Comparison of ENCODE assay signal across 16 cellular contexts in the genomic region with DNA sequence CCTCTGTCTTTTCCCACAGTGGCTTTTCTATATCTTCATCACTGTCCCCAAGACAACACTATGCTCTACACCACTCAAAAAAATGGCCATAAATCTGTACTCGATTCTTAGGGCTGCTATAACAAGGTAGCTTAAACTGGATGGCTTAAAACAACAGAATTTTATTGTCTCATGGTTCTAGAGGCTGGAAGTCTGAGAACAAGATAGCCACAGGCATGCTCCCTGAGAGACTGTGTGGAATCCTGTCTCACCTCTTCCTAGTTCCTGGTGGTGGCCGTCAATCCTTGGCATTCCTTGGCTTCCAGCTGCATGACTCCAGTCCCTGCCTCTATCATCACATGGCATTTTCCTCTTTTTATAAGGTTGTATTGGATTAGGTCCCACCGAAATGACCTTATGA.
DNase-seq lines count a peak whose midpoint lies in the region; ATAC-seq, FAIRE-seq and TF ChIP-seq lines count a peak whose summit lies in the region.
"Had no signal": no experiment of that assay in that cellular context is flagged by ENCODE, and none has a peak within 500 bp of the region (broad histone marks: within the 10 kb centered on the region; RNA-seq: fewer than 3 reads in every experiment).

No MANE protein-coding gene starts in this region.

- H3K4me1 ChIP-seq in adipocyte (ENCODE audit: control insufficient read depth, insufficient read depth, low read length) = peaks cover 41% of the 10 kb centered on the region
- no peaks in the 10 kb centered on the region for H3K4me1 ChIP-seq in upper lobe of right lung
- no peaks in the 10 kb centered on the region for H3K4me1 ChIP-seq in HepG2 (ENCODE audit: insufficient read depth, low read length)
- H3K4me1 ChIP-seq in hepatocyte (ENCODE audit: insufficient read depth) = no peaks in the 10 kb centered on the region
- H3K4me1 ChIP-seq: parathyroid adenoma had no signal

- H3K4me3 Mint-ChIP-seq in osteocyte (ENCODE audit: unreplicated experiment) = no peak overlapping the region

- FAIRE-seq in HepG2 (lab: Jason Lieb, UNC) = no peak

- POLR2A ChIA-PET in HepG2 (lab: Yijun Ruan, JAX) = no interaction called here

- no peak overlapping the region for H3K27ac ChIP-seq in upper lobe of right lung
- no peak overlapping the region for H3K27ac ChIP-seq in HepG2 (ENCODE audit: extremely low read length, insufficient read depth, low read length)
- H3K27ac ChIP-seq in hepatocyte = no peak overlapping the region
- H3K27ac ChIP-seq: parathyroid adenoma, tibial nerve had no signal

- WGBS in HepG2 (ENCODE audit: low lambda C conversion rate) = 4% methylated on average over 3 of the region's 3 CpGs
- WGBS in hepatocyte (ENCODE audit: low lambda C conversion rate, missing lambda C conversion rate) = 71% methylated on average over 3 of the region's 3 CpGs

- no peaks in the 10 kb centered on the region for H3K79me2 ChIP-seq in HepG2 (ENCODE audit: insufficient read depth, low read length)
- no peaks in the 10 kb centered on the region for H3K79me2 ChIP-seq in hepatocyte
- H3K79me2 ChIP-seq: parathyroid adenoma had no signal

- TF ChIP-seq EP300 in HepG2 (IDR thresholded peaks at IDR 0.05; ENCODE audit: low read depth in 2 of 2, low read length in 2 of 2) = no peak
- TF ChIP-seq EP300 in HepG2 (CRISPR knock-in tag; IDR thresholded peaks at IDR 0.05; ENCODE audit: borderline replicate concordance) = no peak

- H3K9ac ChIP-seq in adipocyte (ENCODE audit: low read length) (no peak overlapping the region), HepG2 (ENCODE audit: insufficient read depth, low read depth, low read length) (no peak overlapping the region)
- H3K9ac ChIP-seq: parathyroid adenoma had no signal

- no peaks in the 10 kb centered on the region for H3K9me2 ChIP-seq in hepatocyte (replicated peaks; ENCODE audit: insufficient read depth)

- TF ChIP-seq RAD21 in HepG2 (CRISPR knock-in tag; IDR thresholded peaks at IDR 0.05) = no peak

- H4K20me1 ChIP-seq in HepG2 (ENCODE audit: insufficient read depth, low read length) (no peaks in the 10 kb centered on the region), hepatocyte (ENCODE audit: insufficient read depth, poor library complexity, severe bottlenecking) (no peaks in the 10 kb centered on the region)

- H3K9me3 ChIP-seq in adipocyte (ENCODE audit: control insufficient read depth, low read length) = no peaks in the 10 kb centered on the region
- H3K9me3 ChIP-seq in upper lobe of right lung = no peaks in the 10 kb centered on the region
- H3K9me3 ChIP-seq in HepG2 (ENCODE audit: low read length) = no peaks in the 10 kb centered on the region
- H3K9me3 ChIP-seq in hepatocyte (ENCODE audit: low read depth) = no peaks in the 10 kb centered on the region
- H3K9me3 ChIP-seq: tibial nerve had no signal

- TF ChIP-seq CTCF in upper lobe of right lung (IDR thresholded peaks at IDR 0.05) (no peak), HepG2 (CRISPR knock-in tag; IDR thresholded peaks at IDR 0.05) (no peak), hepatocyte (IDR thresholded peaks at IDR 0.05; ENCODE audit: poor library complexity) (no peak), osteocyte (IDR thresholded peaks at IDR 0.05) (no peak)

- TF ChIP-seq POLR2A in HepG2 (IDR thresholded peaks at IDR 0.05; ENCODE audit: insufficient read depth in 1 of 2, low read depth in 2 of 2, low read length in 2 of 2) = no peak

- no peaks in the 10 kb centered on the region for H3K27me3 Mint-ChIP-seq in osteocyte (ENCODE audit: unreplicated experiment)

- H3K27me3 ChIP-seq in adipocyte (replicated peaks; ENCODE audit: control insufficient read depth, insufficient read depth, low read length) = no peaks in the 10 kb centered on the region
- H3K27me3 ChIP-seq in upper lobe of right lung = no peaks in the 10 kb centered on the region
- no peaks in the 10 kb centered on the region; a peak in 1 of 5 replicates for H3K27me3 ChIP-seq in HepG2 (ENCODE audit: control insufficient read depth in 1 of 2, insufficient read depth in 2 of 2, low read length in 2 of 2)
- no peaks in the 10 kb centered on the region for H3K27me3 ChIP-seq in hepatocyte
- H3K27me3 ChIP-seq: tibial nerve had no signal

- intact Hi-C loops in upper lobe of right lung (cut with DNase I) (loop anchor here (10.0 kb wide), 1 partner anchor 237 kb away; no protein-coding TSS in a partner anchor), HepG2 (cut with micrococcal nuclease; ENCODE audit: unreplicated experiment) (no loop called here)

- no peak overlapping the region for H3K4me2 ChIP-seq in HepG2 (ENCODE audit: low read depth, low read length)
- no peak overlapping the region for H3K4me2 ChIP-seq in hepatocyte

- H3K4me1 Mint-ChIP-seq in osteocyte (ENCODE audit: unreplicated experiment) = peaks cover 13% of the 10 kb centered on the region

- ATAC-seq in upper lobe of right lung (no peak), HepG2 (no peak)

- H3K36me3 ChIP-seq in adipocyte (ENCODE audit: control insufficient read depth, insufficient read depth, low read length, severe bottlenecking) (no peaks in the 10 kb centered on the region), upper lobe of right lung (no peaks in the 10 kb centered on the region), HepG2 (replicated peaks in 1 of 2; ENCODE audit: control insufficient read depth in 1 of 2, insufficient read depth in 2 of 2, low read length in 2 of 2) (no peaks in the 10 kb centered on the region), hepatocyte (replicated peaks; ENCODE audit: insufficient read depth, low read depth) (no peaks in the 10 kb centered on the region)
- H3K36me3 ChIP-seq: tibial nerve had no signal

- H2AFZ ChIP-seq in HepG2 (ENCODE audit: low read length) = no peak overlapping the region
- H2AFZ ChIP-seq in hepatocyte = no peak overlapping the region
- H2AFZ ChIP-seq: parathyroid adenoma had no signal

- no TSS peak for BruUV-seq in HepG2 (replicated peaks; lab: Mats Ljungman, UMichigan)

- H3K36me3 Mint-ChIP-seq in osteocyte (ENCODE audit: unreplicated experiment) = no peaks in the 10 kb centered on the region

- H3K27ac Mint-ChIP-seq in osteocyte (ENCODE audit: unreplicated experiment) = no peak overlapping the region

- in situ Hi-C loops in ACHN (cut with HindIII; ENCODE audit: low pct_ligation_motif_present, low pct_unique_long_range_greater_than_20kb, low sequenced_read_pairs) (no loop called here), HepG2 (cut with HindIII; ENCODE audit: extremely low pct_ligation_motif_present, low pct_unique_long_range_greater_than_20kb) (loop anchor here (5.0 kb wide), 1 partner anchor 210 kb away; no protein-coding TSS in a partner anchor)

- CTCF ChIA-PET in HepG2 (lab: Yijun Ruan, JAX; ENCODE audit: low intra/inter-chr PET ratio, low total read pairs) = no interaction called here

- DNase-seq in ACHN (peak; percentile 30), HCEC 1CT (peak; percentile 20), adipocyte (ENCODE audit: low read depth) (peak; percentile 45), kidney glomerular epithelial cell (lab: John Stamatoyannopoulos, UW) (peak; percentile 84), upper lobe of right lung (no peak), HepG2 (ENCODE audit: low spot score) (no peak), hepatocyte (ENCODE audit: low spot score) (no peak), osteocyte (ENCODE audit: extremely low spot score, unreplicated experiment) (no peak)
- DNase-seq: activated naive CD4-positive, alpha-beta T cell; DMS79 treated with DMSO at 0.1 percent for 48 hours; erythroblast; GOT3; midbrain; MV-4-11 had no signal

- no peaks in the 10 kb centered on the region for H3K9me3 Mint-ChIP-seq in osteocyte (ENCODE audit: unreplicated experiment)

- H3K4me3 ChIP-seq in adipocyte (ENCODE audit: low read length) = no peak overlapping the region
- no peak overlapping the region for H3K4me3 ChIP-seq in upper lobe of right lung
- no peak overlapping the region for H3K4me3 ChIP-seq in HepG2 (replicated peaks in 1 of 3; ENCODE audit: insufficient read depth in 1 of 3, low read depth in 2 of 3, low read length in 3 of 3)
- H3K4me3 ChIP-seq in hepatocyte = no peak overlapping the region
- H3K4me3 ChIP-seq: tibial nerve had no signal

TF ChIP-seq in HepG2, 621 proteins besides CTCF, POLR2A, EP300 and RAD21:
- TF ChIP-seq, protein P1, sequence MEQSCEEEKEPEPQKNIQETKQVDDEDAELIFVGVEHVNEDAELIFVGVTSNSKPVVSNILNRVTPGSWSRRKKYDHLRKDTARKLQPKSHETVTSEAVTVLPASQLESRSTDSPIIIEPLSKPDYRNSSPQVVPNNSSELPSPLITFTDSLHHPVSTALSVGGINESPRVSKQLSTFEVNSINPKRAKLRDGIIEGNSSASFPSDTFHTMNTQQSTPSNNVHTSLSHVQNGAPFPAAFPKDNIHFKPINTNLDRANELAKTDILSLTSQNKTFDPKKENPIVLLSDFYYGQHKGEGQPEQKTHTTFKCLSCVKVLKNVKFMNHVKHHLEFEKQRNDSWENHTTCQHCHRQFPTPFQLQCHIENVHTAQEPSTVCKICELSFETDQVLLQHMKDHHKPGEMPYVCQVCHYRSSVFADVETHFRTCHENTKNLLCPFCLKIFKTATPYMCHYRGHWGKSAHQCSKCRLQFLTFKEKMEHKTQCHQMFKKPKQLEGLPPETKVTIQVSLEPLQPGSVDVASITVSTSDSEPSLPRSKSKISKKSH (CRISPR knock-in tag; IDR thresholded peaks at IDR 0.05; ENCODE audit: borderline replicate concordance) = no peak
- TF ChIP-seq, protein P2, sequence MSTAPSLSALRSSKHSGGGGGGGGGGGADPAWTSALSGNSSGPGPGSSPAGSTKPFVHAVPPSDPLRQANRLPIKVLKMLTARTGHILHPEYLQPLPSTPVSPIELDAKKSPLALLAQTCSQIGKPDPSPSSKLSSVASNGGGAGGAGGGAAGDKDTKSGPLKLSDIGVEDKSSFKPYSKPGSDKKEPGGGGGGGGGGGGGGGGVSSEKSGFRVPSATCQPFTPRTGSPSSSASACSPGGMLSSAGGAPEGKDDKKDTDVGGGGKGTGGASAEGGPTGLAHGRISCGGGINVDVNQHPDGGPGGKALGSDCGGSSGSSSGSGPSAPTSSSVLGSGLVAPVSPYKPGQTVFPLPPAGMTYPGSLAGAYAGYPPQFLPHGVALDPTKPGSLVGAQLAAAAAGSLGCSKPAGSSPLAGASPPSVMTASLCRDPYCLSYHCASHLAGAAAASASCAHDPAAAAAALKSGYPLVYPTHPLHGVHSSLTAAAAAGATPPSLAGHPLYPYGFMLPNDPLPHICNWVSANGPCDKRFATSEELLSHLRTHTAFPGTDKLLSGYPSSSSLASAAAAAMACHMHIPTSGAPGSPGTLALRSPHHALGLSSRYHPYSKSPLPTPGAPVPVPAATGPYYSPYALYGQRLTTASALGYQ (CRISPR knock-in tag; IDR thresholded peaks at IDR 0.05) = no peak
- TF ChIP-seq TARDBP (CRISPR knock-in tag; IDR thresholded peaks at IDR 0.05) (no peak), SPEN (CRISPR knock-in tag; IDR thresholded peaks at IDR 0.05; ENCODE audit: low read depth) (no peak), ZNF720 (CRISPR knock-in tag; IDR thresholded peaks at IDR 0.05) (no peak), ZNF891 (CRISPR knock-in tag; IDR thresholded peaks at IDR 0.05) (no peak)

Comparison
In these comparisons a context has a peak if more than half of its experiments do, and no peak if none do; other contexts are left out.
1. DNase-seq: peak in ACHN (single experiment), HCEC 1CT (single experiment), adipocyte (single experiment) and kidney glomerular epithelial cell (single experiment); none in upper lobe of right lung (single experiment), HepG2 (single experiment), hepatocyte (single experiment) and osteocyte (single experiment).